In the genomic region with DNA sequence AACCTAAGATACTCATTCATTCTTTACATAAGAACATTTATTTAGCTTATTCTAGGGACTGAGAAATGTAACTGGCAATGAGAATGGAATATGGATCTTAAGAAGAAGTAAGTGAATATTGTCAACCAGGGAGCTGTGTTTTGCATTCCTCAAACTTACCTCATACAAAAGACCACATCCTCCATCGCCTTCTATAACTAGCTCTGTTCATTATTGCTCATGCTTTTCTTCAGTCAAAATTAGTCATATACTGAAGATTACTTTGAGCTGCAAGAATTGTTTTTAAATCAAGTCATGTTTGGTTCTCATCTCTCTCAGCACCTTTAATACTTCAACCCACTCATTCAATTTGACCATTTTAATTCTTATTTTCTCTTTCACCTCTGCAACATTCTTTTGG, we compare ENCODE assay signal across 1 cellular context.
TF ChIP-seq lines count a peak whose summit lies in the region.

No MANE protein-coding gene starts in this region.

TF ChIP-seq in SK-N-SH, 30 proteins besides CTCF, POLR2A, EP300 and RAD21 (continued from another document):
- TF ChIP-seq, protein P1, sequence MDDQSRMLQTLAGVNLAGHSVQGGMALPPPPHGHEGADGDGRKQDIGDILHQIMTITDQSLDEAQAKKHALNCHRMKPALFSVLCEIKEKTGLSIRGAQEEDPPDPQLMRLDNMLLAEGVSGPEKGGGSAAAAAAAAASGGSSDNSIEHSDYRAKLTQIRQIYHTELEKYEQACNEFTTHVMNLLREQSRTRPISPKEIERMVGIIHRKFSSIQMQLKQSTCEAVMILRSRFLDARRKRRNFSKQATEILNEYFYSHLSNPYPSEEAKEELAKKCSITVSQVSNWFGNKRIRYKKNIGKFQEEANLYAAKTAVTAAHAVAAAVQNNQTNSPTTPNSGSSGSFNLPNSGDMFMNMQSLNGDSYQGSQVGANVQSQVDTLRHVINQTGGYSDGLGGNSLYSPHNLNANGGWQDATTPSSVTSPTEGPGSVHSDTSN (IDR thresholded peaks at IDR 0.05): peak; percentile 67
- TF ChIP-seq NFIC (IDR thresholded peaks at IDR 0.05; ENCODE audit: borderline replicate concordance): peak; percentile 22; the same call in 1 of the 2 replicates
- no peak for TF ChIP-seq NRF1 (IDR thresholded peaks at IDR 0.05; ENCODE audit: low read depth, low read length)
- TF ChIP-seq ELF1 (IDR thresholded peaks at IDR 0.05): no peak
- TF ChIP-seq TCF12 (IDR thresholded peaks at IDR 0.05): peak; percentile 52; the same call in 1 of the 2 replicates
- TF ChIP-seq, protein P2, sequence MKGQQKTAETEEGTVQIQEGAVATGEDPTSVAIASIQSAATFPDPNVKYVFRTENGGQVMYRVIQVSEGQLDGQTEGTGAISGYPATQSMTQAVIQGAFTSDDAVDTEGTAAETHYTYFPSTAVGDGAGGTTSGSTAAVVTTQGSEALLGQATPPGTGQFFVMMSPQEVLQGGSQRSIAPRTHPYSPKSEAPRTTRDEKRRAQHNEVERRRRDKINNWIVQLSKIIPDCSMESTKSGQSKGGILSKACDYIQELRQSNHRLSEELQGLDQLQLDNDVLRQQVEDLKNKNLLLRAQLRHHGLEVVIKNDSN (IDR thresholded peaks at IDR 0.05; ENCODE audit: borderline replicate concordance, low read depth): no peak
- TF ChIP-seq, protein P3, sequence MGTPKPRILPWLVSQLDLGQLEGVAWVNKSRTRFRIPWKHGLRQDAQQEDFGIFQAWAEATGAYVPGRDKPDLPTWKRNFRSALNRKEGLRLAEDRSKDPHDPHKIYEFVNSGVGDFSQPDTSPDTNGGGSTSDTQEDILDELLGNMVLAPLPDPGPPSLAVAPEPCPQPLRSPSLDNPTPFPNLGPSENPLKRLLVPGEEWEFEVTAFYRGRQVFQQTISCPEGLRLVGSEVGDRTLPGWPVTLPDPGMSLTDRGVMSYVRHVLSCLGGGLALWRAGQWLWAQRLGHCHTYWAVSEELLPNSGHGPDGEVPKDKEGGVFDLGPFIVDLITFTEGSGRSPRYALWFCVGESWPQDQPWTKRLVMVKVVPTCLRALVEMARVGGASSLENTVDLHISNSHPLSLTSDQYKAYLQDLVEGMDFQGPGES (IDR thresholded peaks at IDR 0.05; ENCODE audit: low read depth, low read length): no peak
- no peak for TF ChIP-seq TAF1 (IDR thresholded peaks at IDR 0.05; ENCODE audit: borderline replicate concordance, low read depth, low read length)
- peak; percentile 60; the same call in 1 of the 2 replicates for TF ChIP-seq FOSL2 (IDR thresholded peaks at IDR 0.05; ENCODE audit: borderline replicate concordance, low read depth)
- no peak for TF ChIP-seq GABPA (IDR thresholded peaks at IDR 0.05; ENCODE audit: low read depth)
- TF ChIP-seq MEF2A (IDR thresholded peaks at IDR 0.05; ENCODE audit: borderline replicate concordance, low read depth): 0 out of 2 replicates have a peak, but pooled peaks have one; percentile 47
- TF ChIP-seq, protein P4, sequence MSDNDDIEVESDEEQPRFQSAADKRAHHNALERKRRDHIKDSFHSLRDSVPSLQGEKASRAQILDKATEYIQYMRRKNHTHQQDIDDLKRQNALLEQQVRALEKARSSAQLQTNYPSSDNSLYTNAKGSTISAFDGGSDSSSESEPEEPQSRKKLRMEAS (IDR thresholded peaks at IDR 0.05; ENCODE audit: low read depth): peak; percentile 42; the same call in 1 of the 2 replicates
- TF ChIP-seq JUND (IDR thresholded peaks at IDR 0.05): peak; percentile 41
- TF ChIP-seq, protein P5, sequence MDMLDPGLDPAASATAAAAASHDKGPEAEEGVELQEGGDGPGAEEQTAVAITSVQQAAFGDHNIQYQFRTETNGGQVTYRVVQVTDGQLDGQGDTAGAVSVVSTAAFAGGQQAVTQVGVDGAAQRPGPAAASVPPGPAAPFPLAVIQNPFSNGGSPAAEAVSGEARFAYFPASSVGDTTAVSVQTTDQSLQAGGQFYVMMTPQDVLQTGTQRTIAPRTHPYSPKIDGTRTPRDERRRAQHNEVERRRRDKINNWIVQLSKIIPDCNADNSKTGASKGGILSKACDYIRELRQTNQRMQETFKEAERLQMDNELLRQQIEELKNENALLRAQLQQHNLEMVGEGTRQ (IDR thresholded peaks at IDR 0.05; ENCODE audit: borderline replicate concordance, low read depth, low read length): no peak
TF ChIP-seq in SK-N-SH: peak in this region for 9.
